6 cellular contexts compared by ENCODE assay signal in the genomic region with DNA sequence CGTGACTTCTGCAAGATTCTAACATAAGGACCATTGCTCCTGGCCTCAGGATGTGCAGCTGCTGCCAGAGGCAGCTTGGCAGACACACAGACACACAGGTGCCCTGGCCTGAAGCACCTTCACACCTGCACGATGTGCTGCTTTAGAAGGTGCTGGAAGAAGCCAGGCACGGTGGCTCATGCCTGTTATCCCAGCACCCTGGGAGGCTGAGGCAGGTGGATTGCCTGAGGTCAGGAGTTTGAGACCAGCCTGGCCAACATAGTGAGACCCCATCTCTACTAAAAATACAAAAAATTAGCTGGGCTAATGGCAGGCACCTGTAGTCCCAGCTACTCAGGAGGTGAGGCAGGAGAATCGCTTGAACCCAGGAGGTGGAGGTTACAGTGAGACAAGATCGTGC. TPM values are rescaled to one million over a fixed set of nuclear protein-coding genes. Genes with fewer than 3 reads are reported as not detected.
DNase-seq lines count a peak whose midpoint lies in the region; ATAC-seq and TF ChIP-seq lines count a peak whose summit lies in the region.
"Not testable (repeated sequence)": the region's sequence is repeated elsewhere in the genome, so short reads cannot be mapped to it uniquely, and the experiment has no call there.

No MANE protein-coding gene starts in this region.

- H2AK9ac ChIP-seq in IMR-90 (replicated peaks; ENCODE audit: low read depth, low read length, poor library complexity), result not testable (repeated sequence)

- H2BK5ac ChIP-seq in IMR-90 (ENCODE audit: low read depth, low read length, poor library complexity, severe bottlenecking); neuronal stem cell (ENCODE audit: low read length): not testable (repeated sequence)

- H3K4me1 ChIP-seq in HEK293 (ENCODE audit: control insufficient read depth, insufficient read depth, low read length); neuronal stem cell (ENCODE audit: control insufficient read depth in 2 of 2, insufficient read depth in 1 of 2, low read depth in 1 of 2, low read length in 2 of 2): not testable (repeated sequence)
- peaks cover 13% of the 10 kb centered on the region for H3K4me1 ChIP-seq in IMR-90 (ENCODE audit: control insufficient read depth, insufficient read depth, low read length)

- H4K8ac ChIP-seq in IMR-90 (ENCODE audit: low read depth in 2 of 2, low read length in 2 of 2); neuronal stem cell (ENCODE audit: low read depth, low read length): not testable (repeated sequence)

- H3K4me3 ChIP-seq in HEK293 (ENCODE audit: low read depth, low read length); IMR-90 (ENCODE audit: insufficient read depth, low read depth, low read length); dorsolateral prefrontal cortex; neuronal stem cell (ENCODE audit: low read length in 2 of 2): not testable (repeated sequence)

- peak overlapping the region; percentile 22 for H3K27ac Mint-ChIP-seq in nephron progenitor cell

- not testable (repeated sequence) for ATAC-seq in IMR-90 (ENCODE audit: low read depth)

- not testable (repeated sequence) for H3K14ac ChIP-seq in IMR-90 (replicated peaks; ENCODE audit: low read depth, low read length); neuronal stem cell (ENCODE audit: low read length)

- H3K27me3 Mint-ChIP-seq in nephron progenitor cell (ENCODE audit: low read depth, poor library complexity), result not testable (repeated sequence)

- H3K36me3 Mint-ChIP-seq in nephron progenitor cell (ENCODE audit: low read depth), result peaks cover 26% of the 10 kb centered on the region

- intact Hi-C loops in IMR-90 (cut with micrococcal nuclease), result loop anchor here (5.0 kb wide), 1 partner anchor 36 kb away; no protein-coding TSS in a partner anchor
- intact Hi-C loops in dorsolateral prefrontal cortex (cut with DNase I), result loop anchor here (5.0 to 10.0 kb wide), 2 partner anchors 59 to 149 kb away; a partner anchor contains a TSS

- H3K9me1 ChIP-seq in IMR-90 (ENCODE audit: insufficient read depth, low read length), result peaks cover 32% of the 10 kb centered on the region

- not testable (repeated sequence) for H2BK20ac ChIP-seq in IMR-90 (ENCODE audit: low read depth, low read length)

- dilution Hi-C loops in IMR-90 (cut with HindIII; ENCODE audit: low sequenced_read_pairs, unreplicated experiment), result not testable (repeated sequence)

- not testable (repeated sequence) for H3K27me3 ChIP-seq in IMR-90 (ENCODE audit: control insufficient read depth, insufficient read depth, low read length); dorsolateral prefrontal cortex; neuronal stem cell (ENCODE audit: control insufficient read depth in 3 of 3, insufficient read depth in 3 of 3, low read depth in 1 of 3, low read length in 3 of 3)

- H4K5ac ChIP-seq in IMR-90 (ENCODE audit: low read depth, low read length), result not testable (repeated sequence)

- peaks cover 7 to 16% of the 10 kb centered on the region in 2 experiments; a peak in 2 of 4 replicates for H3K79me1 ChIP-seq in IMR-90 (ENCODE audit: low read depth in 1 of 2, low read length in 2 of 2)
- not testable (repeated sequence) for H3K79me1 ChIP-seq in neuronal stem cell (ENCODE audit: low read depth, low read length)

- not testable (repeated sequence) for TF ChIP-seq POLR2A in IMR-90 (IDR thresholded peaks at IDR 0.05; ENCODE audit: low read depth, low read length)

- not testable (repeated sequence) for H4K20me1 ChIP-seq in IMR-90 (ENCODE audit: insufficient read depth, low read length)

- CTCF ChIA-PET in HEK293 (lab: Yijun Ruan, JAX); IMR-90 (lab: Yijun Ruan, JAX): not testable (repeated sequence)

- TF ChIP-seq CTCF in HEK293 (tag by site-specific recombination; IDR thresholded peaks at IDR 0.05); IMR-90 (conservative IDR thresholded peaks at IDR 0.05; ENCODE audit: low read depth, low read length); dorsolateral prefrontal cortex (IDR thresholded peaks at IDR 0.05 in 54 of 56, conservative IDR thresholded peaks at IDR 0.05 in 2 of 56; ENCODE audit: low read depth in 1 of 56, partially characterized antibody in 56 of 56); nephron progenitor cell (IDR thresholded peaks at IDR 0.05): not testable (repeated sequence)

- H2BK15ac ChIP-seq in IMR-90 (ENCODE audit: low read depth, low read length); neuronal stem cell (ENCODE audit: low read length): not testable (repeated sequence)

- H2AFZ ChIP-seq in IMR-90 (replicated peaks; ENCODE audit: low read length, poor library complexity); neuronal stem cell (ENCODE audit: low read length): not testable (repeated sequence)

- not testable (repeated sequence) for BruUV-seq in IMR-90 (replicated peaks; lab: Mats Ljungman, UMichigan)

- H3K23ac ChIP-seq in IMR-90 (ENCODE audit: low read depth, low read length); neuronal stem cell (ENCODE audit: low read depth, low read length, poor library complexity): not testable (repeated sequence)

- H3K36me3 ChIP-seq in HEK293 (ENCODE audit: control insufficient read depth in 2 of 2, insufficient read depth in 1 of 2, low read length in 2 of 2) (peaks cover 7 to 68% of the 10 kb centered on the region in 2 experiments; a peak in 2 of 3 replicates), IMR-90 (ENCODE audit: control insufficient read depth, insufficient read depth, low read length) (peaks cover 27% of the 10 kb centered on the region), neuronal stem cell (replicated peaks in 1 of 2; ENCODE audit: control insufficient read depth in 2 of 2, insufficient read depth in 2 of 2, low read length in 2 of 2) (peaks cover 31 to 78% of the 10 kb centered on the region in 2 donors)

- POLR2A ChIA-PET in HEK293 (lab: Yijun Ruan, JAX); IMR-90 (lab: Charles Lee; ENCODE audit: unreplicated experiment): not testable (repeated sequence)

- not testable (repeated sequence) for H3K4me1 Mint-ChIP-seq in nephron progenitor cell

- 0 out of 2 replicates have a peak overlapping the region, but pooled peaks have one; percentile 35 for H2AK5ac ChIP-seq in IMR-90 (ENCODE audit: low read depth, low read length)
- H2AK5ac ChIP-seq in neuronal stem cell (ENCODE audit: low read depth, low read length), result not testable (repeated sequence)

- not testable (repeated sequence) for H4K91ac ChIP-seq in IMR-90 (ENCODE audit: insufficient read depth, low read depth, low read length); neuronal stem cell (ENCODE audit: low read depth, low read length, poor library complexity)

- in situ Hi-C loops in IMR-90 (cut with MboI; ENCODE audit: low sequenced_read_pairs), result not testable (repeated sequence)

- H3K18ac ChIP-seq in IMR-90 (ENCODE audit: low read depth, low read length); neuronal stem cell (ENCODE audit: low read length): not testable (repeated sequence)

- not testable (repeated sequence) for H3K9me3 Mint-ChIP-seq in nephron progenitor cell

- not testable (repeated sequence) for TF ChIP-seq RAD21 in IMR-90 (IDR thresholded peaks at IDR 0.05; ENCODE audit: low read length)

- H3K27ac ChIP-seq in HEK293 (ENCODE audit: extremely low read depth, low read depth, low read length); IMR-90 (ENCODE audit: insufficient read depth, low read length); neuronal stem cell (replicated peaks; ENCODE audit: low read length): not testable (repeated sequence)
- peak overlapping the region in 41 of 59 donors; percentile 4 to 93 (median 65) for H3K27ac ChIP-seq in dorsolateral prefrontal cortex
- H3K27ac ChIP-seq in temporal lobe (ENCODE audit: low read depth, low read length), result peak overlapping the region; percentile 57

- H3K56ac ChIP-seq in IMR-90 (ENCODE audit: extremely low read depth, insufficient read depth, low read length), result not testable (repeated sequence)

- DNase-seq in IMR-90; dorsolateral prefrontal cortex; nephron progenitor cell; neuronal stem cell (ENCODE audit: low spot score): not testable (repeated sequence)

- 95% methylated on average over 2 of the region's 5 CpGs; no CpG with 5 or more reads in 1 of the 2 experiments for WGBS in IMR-90 (ENCODE audit: extremely low coverage in 2 of 2, insufficient read length in 1 of 2), 2 experiments
- WGBS in neuronal stem cell (ENCODE audit: extremely low coverage in 2 of 2, insufficient read length in 2 of 2, insufficient replicate concordance in 1 of 2), 2 donors, result no CpG with 5 or more reads among the region's 5 CpGs

- not testable (repeated sequence) for H3K4me3 Mint-ChIP-seq in nephron progenitor cell

- H3K9ac ChIP-seq in IMR-90 (ENCODE audit: low read depth, low read length), result not testable (repeated sequence)
- H3K9ac ChIP-seq in neuronal stem cell (ENCODE audit: low read depth, low read length, poor library complexity), result peak overlapping the region; percentile 50

- not testable (repeated sequence) for H2BK120ac ChIP-seq in IMR-90 (ENCODE audit: low read depth, low read length); neuronal stem cell (ENCODE audit: low read depth, low read length)

- H3K9me3 ChIP-seq in HEK293 (ENCODE audit: control insufficient read depth, insufficient read depth, low read depth, low read length); IMR-90 (ENCODE audit: control insufficient read depth, insufficient read depth, low read length); neuronal stem cell (replicated peaks in 1 of 2; ENCODE audit: control insufficient read depth in 2 of 2, insufficient read depth in 1 of 2, low read depth in 1 of 2, low read length in 2 of 2): not testable (repeated sequence)

- not testable (repeated sequence) for H3K4me2 ChIP-seq in IMR-90 (ENCODE audit: low read depth, low read length); neuronal stem cell (ENCODE audit: insufficient read depth, low read length, poor library complexity, severe bottlenecking)

- not testable (repeated sequence) for H2BK12ac ChIP-seq in neuronal stem cell (ENCODE audit: low read length)

- not testable (repeated sequence) for H3K4ac ChIP-seq in IMR-90 (ENCODE audit: low read depth, low read length); neuronal stem cell (ENCODE audit: low read length)

RNA-seq across cellular contexts. Expression of a gene that starts 57.4 kb away (rescaled TPM):
- 30.8 and 38.6 TPM in 2 replicates for total RNA-seq in IMR-90 (2012; rRNA removed)
- 15.5 and 17.1 TPM in 2 replicates for polyA plus RNA-seq in IMR-90 (2012; rRNA removed)
- polyA plus RNA-seq in IMR-90 (2012; cell fraction: cytosol; rRNA removed), result 7.2 and 7.7 TPM in 2 replicates
- 15.5 and 22.7 TPM in 2 replicates for polyA plus RNA-seq in IMR-90 (2012; cell fraction: nucleus; rRNA removed; ENCODE audit: low replicate concordance)
- total RNA-seq in dorsolateral prefrontal cortex, result 100 to 1,000 TPM in 1 of 120 experiments, 10 to 100 TPM in 119; 39.8 to 107 (median 67.7) TPM
- polyA plus RNA-seq in neuronal stem cell (2013, experiment 1 of 2), result 11.9 TPM
- polyA plus RNA-seq in neuronal stem cell (2013, experiment 2 of 2), result 11.2 TPM
- 23.1 TPM for total RNA-seq in temporal lobe
